In the genomic region with DNA sequence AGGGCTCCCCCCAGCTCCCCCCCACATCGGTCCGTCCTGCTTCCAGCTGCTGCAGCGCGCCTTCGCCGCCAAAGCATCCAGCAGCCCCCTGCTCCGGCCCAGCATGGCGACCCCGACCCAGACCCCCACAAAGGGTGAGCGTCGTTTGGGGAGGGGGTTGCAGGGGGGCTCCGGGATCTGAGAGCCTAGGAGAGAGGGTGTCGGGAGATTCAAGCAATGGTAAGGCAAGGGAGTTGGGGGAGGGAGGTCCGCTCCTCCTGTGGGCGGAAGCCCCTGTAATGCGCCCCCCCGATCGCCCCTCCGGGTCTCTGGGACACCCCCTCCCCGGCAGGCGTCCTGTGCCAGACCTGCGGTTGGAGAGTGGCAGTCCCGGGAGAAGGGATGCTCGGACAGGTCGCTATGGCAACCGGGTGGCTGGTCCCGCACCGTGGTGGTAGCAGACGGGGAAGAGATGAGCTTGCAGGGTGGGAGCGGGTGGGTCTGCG, we compare ENCODE assay signal across 8 cellular contexts. TPM values are rescaled to one million over a fixed set of nuclear protein-coding genes. Genes with fewer than 3 reads are reported as not detected.
DNase-seq lines count a peak whose midpoint lies in the region; ATAC-seq and TF ChIP-seq lines count a peak whose summit lies in the region.

Gene FXYD7 (plus strand): TSS at position 25 of the 485 bp plus-strand sequence. CDS start 79 bp downstream, at position 104.

- peak within 1 kb of the TSS; percentile 99 for H3K4me2 ChIP-seq in GM23338

- intact Hi-C loops in left lung (cut with DNase I), result no loop called here

- H3K27me3 ChIP-seq in GM23338 (ENCODE audit: insufficient read depth) (peaks cover 20% of the 10 kb centered on the region), left lung (peaks cover 0 to 66% of the 10 kb centered on the region in 2 donors)

- H3K9me2 ChIP-seq in GM23338 (ENCODE audit: insufficient read depth), result no peaks in the 10 kb centered on the region

- H3K27ac ChIP-seq in 22Rv1, result no peak within 1 kb of the TSS
- H3K27ac ChIP-seq in GM23338 (ENCODE audit: low read depth), result peak within 1 kb of the TSS; percentile 83
- H3K27ac ChIP-seq in left lung, result no peak within 1 kb of the TSS

- H3K4me1 Mint-ChIP-seq in GM23338, result peaks cover 37% of the 10 kb centered on the region
- peaks cover 22% of the 10 kb centered on the region for H3K4me1 Mint-ChIP-seq in activated T-helper 17 cell treated with anti-CD3 and anti-CD28 coated beads, Interleukin-2, amount 50 U/mL, for 72 hours

- H3K4me3 ChIP-seq in GM23338 (peak within 1 kb of the TSS; percentile 89), left lung (no peak within 1 kb of the TSS)

- H3K9me3 ChIP-seq in left lung, result no peaks in the 10 kb centered on the region

- ATAC-seq in GM23338 (peak; percentile 2; the same call in 2 of the 3 replicates), left lung (no peak), GM18511 (IDR thresholded peaks at IDR 0.05; ENCODE audit: unreplicated experiment) (no peak), GM21381 (IDR thresholded peaks at IDR 0.05; ENCODE audit: unreplicated experiment) (no peak)
- no peak for ATAC-seq in activated T-helper 17 cell treated with anti-CD3 and anti-CD28 coated beads, Interleukin-2, amount 50 U/mL, for 72 hours (replicated peaks)

- peak within 1 kb of the TSS; percentile 76 for H3K4me3 Mint-ChIP-seq in GM23338
- H3K4me3 Mint-ChIP-seq in activated T-helper 17 cell treated with anti-CD3 and anti-CD28 coated beads, Interleukin-2, amount 50 U/mL, for 72 hours, result peak within 1 kb of the TSS; percentile 90

- H3K79me2 ChIP-seq in GM23338 (replicated peaks; ENCODE audit: insufficient read depth), result no peaks in the 10 kb centered on the region

- 0 out of 2 replicates have a peak, but pooled peaks cover 4% of the 10 kb centered on the region for H4K20me1 ChIP-seq in GM23338 (replicated peaks; ENCODE audit: insufficient read depth)

- 0 out of 3 replicates have a peak, but pooled peaks cover 3% of the 10 kb centered on the region for H3K36me3 Mint-ChIP-seq in GM23338 (ENCODE audit: low read depth)
- no peaks in the 10 kb centered on the region for H3K36me3 Mint-ChIP-seq in activated T-helper 17 cell treated with anti-CD3 and anti-CD28 coated beads, Interleukin-2, amount 50 U/mL, for 72 hours (ENCODE audit: low read depth)

- TF ChIP-seq CTCF in 22Rv1 (IDR thresholded peaks at IDR 0.05) (peak; percentile 46), GM23338 (conservative IDR thresholded peaks at IDR 0.05; ENCODE audit: low read depth in 2 of 2) (no peak), left lung (IDR thresholded peaks at IDR 0.05) (peak; percentile 5 to 21)

- no peaks in the 10 kb centered on the region for H3K36me3 ChIP-seq in GM23338 (ENCODE audit: insufficient read depth)
- H3K36me3 ChIP-seq in left lung, result no peaks in the 10 kb centered on the region

- DNase-seq in GM23338 (ENCODE audit: low spot score) (peak; percentile 64), left lung (no peak), NOMO-1 (lab: John Stamatoyannopoulos, UW; ENCODE audit: unreplicated experiment in 2 of 2) (no peak)
- DNase-seq in central memory CD4-positive, alpha-beta T cell, result no peak

- peaks cover 30% of the 10 kb centered on the region for H3K4me1 ChIP-seq in GM23338 (ENCODE audit: insufficient read depth)
- H3K4me1 ChIP-seq in left lung, result peaks cover 13 to 40% of the 10 kb centered on the region in 2 donors

- peaks cover 38% of the 10 kb centered on the region for H3K27me3 Mint-ChIP-seq in GM23338 (ENCODE audit: insufficient read depth, low read depth, poor library complexity)
- H3K27me3 Mint-ChIP-seq in activated T-helper 17 cell treated with anti-CD3 and anti-CD28 coated beads, Interleukin-2, amount 50 U/mL, for 72 hours, result no peaks in the 10 kb centered on the region

- peak within 1 kb of the TSS; percentile 83 for H2AFZ ChIP-seq in GM23338

- H3F3A ChIP-seq in GM23338 (replicated peaks; ENCODE audit: low read depth), result peaks cover 7% of the 10 kb centered on the region; the same call in 1 of the 2 replicates

- H3K27ac Mint-ChIP-seq in GM23338, result no peak within 1 kb of the TSS
- peak within 1 kb of the TSS; percentile 5 for H3K27ac Mint-ChIP-seq in activated T-helper 17 cell treated with anti-CD3 and anti-CD28 coated beads, Interleukin-2, amount 50 U/mL, for 72 hours

- H3K9me3 Mint-ChIP-seq in GM23338, result no peaks in the 10 kb centered on the region; the same call in 1 of the 3 replicates
- H3K9me3 Mint-ChIP-seq in activated T-helper 17 cell treated with anti-CD3 and anti-CD28 coated beads, Interleukin-2, amount 50 U/mL, for 72 hours, result no peaks in the 10 kb centered on the region

TF ChIP-seq in GM23338, 12 proteins besides CTCF, POLR2A, EP300 and RAD21 (continues in another document):
- no peak for TF ChIP-seq EZH2phosphoT487 (IDR thresholded peaks at IDR 0.05; ENCODE audit: unreplicated experiment)
- no peak for TF ChIP-seq CREB1 (CRISPR knock-in tag; IDR thresholded peaks at IDR 0.05; ENCODE audit: low read depth)
- no peak for TF ChIP-seq ZNF331 (CRISPR knock-in tag; IDR thresholded peaks at IDR 0.05; ENCODE audit: low read depth)
- no peak for TF ChIP-seq STAT1 (IDR thresholded peaks at IDR 0.05; ENCODE audit: unreplicated experiment)
- TF ChIP-seq ETS1 (IDR thresholded peaks at IDR 0.05), result no peak
- no peak for TF ChIP-seq JUNB (IDR thresholded peaks at IDR 0.05; ENCODE audit: unreplicated experiment)
- TF ChIP-seq EZH2 (IDR thresholded peaks at IDR 0.05; ENCODE audit: low read depth, unreplicated experiment), result no peak
- TF ChIP-seq, protein P1, sequence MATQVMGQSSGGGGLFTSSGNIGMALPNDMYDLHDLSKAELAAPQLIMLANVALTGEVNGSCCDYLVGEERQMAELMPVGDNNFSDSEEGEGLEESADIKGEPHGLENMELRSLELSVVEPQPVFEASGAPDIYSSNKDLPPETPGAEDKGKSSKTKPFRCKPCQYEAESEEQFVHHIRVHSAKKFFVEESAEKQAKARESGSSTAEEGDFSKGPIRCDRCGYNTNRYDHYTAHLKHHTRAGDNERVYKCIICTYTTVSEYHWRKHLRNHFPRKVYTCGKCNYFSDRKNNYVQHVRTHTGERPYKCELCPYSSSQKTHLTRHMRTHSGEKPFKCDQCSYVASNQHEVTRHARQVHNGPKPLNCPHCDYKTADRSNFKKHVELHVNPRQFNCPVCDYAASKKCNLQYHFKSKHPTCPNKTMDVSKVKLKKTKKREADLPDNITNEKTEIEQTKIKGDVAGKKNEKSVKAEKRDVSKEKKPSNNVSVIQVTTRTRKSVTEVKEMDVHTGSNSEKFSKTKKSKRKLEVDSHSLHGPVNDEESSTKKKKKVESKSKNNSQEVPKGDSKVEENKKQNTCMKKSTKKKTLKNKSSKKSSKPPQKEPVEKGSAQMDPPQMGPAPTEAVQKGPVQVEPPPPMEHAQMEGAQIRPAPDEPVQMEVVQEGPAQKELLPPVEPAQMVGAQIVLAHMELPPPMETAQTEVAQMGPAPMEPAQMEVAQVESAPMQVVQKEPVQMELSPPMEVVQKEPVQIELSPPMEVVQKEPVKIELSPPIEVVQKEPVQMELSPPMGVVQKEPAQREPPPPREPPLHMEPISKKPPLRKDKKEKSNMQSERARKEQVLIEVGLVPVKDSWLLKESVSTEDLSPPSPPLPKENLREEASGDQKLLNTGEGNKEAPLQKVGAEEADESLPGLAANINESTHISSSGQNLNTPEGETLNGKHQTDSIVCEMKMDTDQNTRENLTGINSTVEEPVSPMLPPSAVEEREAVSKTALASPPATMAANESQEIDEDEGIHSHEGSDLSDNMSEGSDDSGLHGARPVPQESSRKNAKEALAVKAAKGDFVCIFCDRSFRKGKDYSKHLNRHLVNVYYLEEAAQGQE (IDR thresholded peaks at IDR 0.05; ENCODE audit: unreplicated experiment), result no peak
- TF ChIP-seq ZNF114 (CRISPR knock-in tag; IDR thresholded peaks at IDR 0.05), result no peak
- no peak for TF ChIP-seq NANOG (IDR thresholded peaks at IDR 0.05; ENCODE audit: borderline replicate concordance)
- no peak; the same call in 1 of the 2 replicates for TF ChIP-seq POLR2AphosphoS5 (IDR thresholded peaks at IDR 0.05; ENCODE audit: low read depth)

RNA-seq across cellular contexts. Expression of gene FXYD7, which starts in this region (rescaled TPM):
- 9.6 and 15.9 TPM in 2 replicates for total RNA-seq in GM23338 (2014; rRNA removed; shearing (Covaris generic))
- 43.7 and 44.0 TPM in 2 replicates for polyA plus RNA-seq in GM23338 (2016; fragmentation: Nextera tagmentation; extraction: Ambion mirVana)
- 1 to 10 TPM in 1 of 2 donors, under 1 TPM in 1; 0.40 to 1.4 TPM for total RNA-seq in activated T-helper 17 cell treated with anti-CD3 and anti-CD28 coated beads, Interleukin-2, amount 50 U/mL, for 72 hours
- total RNA-seq in left lung, result not detected

Comparison
In these comparisons a context has a peak if more than half of its experiments do, and no peak if none do; other contexts are left out.
1. CTCF ChIP-seq: peak in 22Rv1 (single experiment) and left lung (2 of 2); none in GM23338 (0 of 2).